ENCODE assay signal across 1 cellular context in the genomic region with DNA sequence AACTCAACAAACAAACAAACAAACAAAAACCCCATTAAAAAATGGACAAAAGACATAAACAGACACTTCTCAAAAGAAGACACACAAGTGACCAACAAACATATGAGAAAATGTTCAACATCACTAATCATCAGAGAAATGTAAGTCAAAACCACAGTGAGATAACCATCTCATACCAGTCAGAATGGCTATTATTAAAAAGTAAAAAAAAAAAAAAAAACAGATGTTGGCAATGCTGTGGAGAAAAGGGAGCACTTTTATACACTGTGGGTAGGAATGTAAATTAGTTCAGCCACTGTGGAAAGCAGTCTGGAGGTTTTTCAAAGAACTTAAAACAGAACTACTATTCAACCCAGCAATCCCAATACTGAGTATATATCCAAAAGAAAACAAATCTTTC.
TF ChIP-seq lines count a peak whose summit lies in the region.

No MANE protein-coding gene starts in this region.

TF ChIP-seq in SK-N-SH treated with all-trans-retinoic acid at 6 μM for 48 hours, 23 proteins besides CTCF, POLR2A, EP300 and RAD21 (continued from another document):
- TF ChIP-seq, protein P1, sequence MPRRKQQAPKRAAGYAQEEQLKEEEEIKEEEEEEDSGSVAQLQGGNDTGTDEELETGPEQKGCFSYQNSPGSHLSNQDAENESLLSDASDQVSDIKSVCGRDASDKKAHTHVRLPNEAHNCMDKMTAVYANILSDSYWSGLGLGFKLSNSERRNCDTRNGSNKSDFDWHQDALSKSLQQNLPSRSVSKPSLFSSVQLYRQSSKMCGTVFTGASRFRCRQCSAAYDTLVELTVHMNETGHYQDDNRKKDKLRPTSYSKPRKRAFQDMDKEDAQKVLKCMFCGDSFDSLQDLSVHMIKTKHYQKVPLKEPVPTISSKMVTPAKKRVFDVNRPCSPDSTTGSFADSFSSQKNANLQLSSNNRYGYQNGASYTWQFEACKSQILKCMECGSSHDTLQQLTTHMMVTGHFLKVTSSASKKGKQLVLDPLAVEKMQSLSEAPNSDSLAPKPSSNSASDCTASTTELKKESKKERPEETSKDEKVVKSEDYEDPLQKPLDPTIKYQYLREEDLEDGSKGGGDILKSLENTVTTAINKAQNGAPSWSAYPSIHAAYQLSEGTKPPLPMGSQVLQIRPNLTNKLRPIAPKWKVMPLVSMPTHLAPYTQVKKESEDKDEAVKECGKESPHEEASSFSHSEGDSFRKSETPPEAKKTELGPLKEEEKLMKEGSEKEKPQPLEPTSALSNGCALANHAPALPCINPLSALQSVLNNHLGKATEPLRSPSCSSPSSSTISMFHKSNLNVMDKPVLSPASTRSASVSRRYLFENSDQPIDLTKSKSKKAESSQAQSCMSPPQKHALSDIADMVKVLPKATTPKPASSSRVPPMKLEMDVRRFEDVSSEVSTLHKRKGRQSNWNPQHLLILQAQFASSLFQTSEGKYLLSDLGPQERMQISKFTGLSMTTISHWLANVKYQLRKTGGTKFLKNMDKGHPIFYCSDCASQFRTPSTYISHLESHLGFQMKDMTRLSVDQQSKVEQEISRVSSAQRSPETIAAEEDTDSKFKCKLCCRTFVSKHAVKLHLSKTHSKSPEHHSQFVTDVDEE (CRISPR knock-in tag; IDR thresholded peaks at IDR 0.05), result no peak
- TF ChIP-seq ISL1 (CRISPR knock-in tag; IDR thresholded peaks at IDR 0.05) (no peak), ZNF565 (CRISPR knock-in tag; conservative IDR thresholded peaks at IDR 0.05; ENCODE audit: low read depth) (no peak), ZFP30 (CRISPR knock-in tag; IDR thresholded peaks at IDR 0.05) (no peak), TCF4 (CRISPR knock-in tag; IDR thresholded peaks at IDR 0.05; ENCODE audit: borderline replicate concordance) (no peak), OSR1 (CRISPR knock-in tag; IDR thresholded peaks at IDR 0.05) (no peak), ZNF8 (CRISPR knock-in tag; IDR thresholded peaks at IDR 0.05) (no peak), ZNF70 (CRISPR knock-in tag; IDR thresholded peaks at IDR 0.05) (no peak), ZC3H10 (CRISPR knock-in tag; IDR thresholded peaks at IDR 0.05) (no peak), TOX (CRISPR knock-in tag; IDR thresholded peaks at IDR 0.05; ENCODE audit: borderline replicate concordance) (no peak)
- TF ChIP-seq, protein P2, sequence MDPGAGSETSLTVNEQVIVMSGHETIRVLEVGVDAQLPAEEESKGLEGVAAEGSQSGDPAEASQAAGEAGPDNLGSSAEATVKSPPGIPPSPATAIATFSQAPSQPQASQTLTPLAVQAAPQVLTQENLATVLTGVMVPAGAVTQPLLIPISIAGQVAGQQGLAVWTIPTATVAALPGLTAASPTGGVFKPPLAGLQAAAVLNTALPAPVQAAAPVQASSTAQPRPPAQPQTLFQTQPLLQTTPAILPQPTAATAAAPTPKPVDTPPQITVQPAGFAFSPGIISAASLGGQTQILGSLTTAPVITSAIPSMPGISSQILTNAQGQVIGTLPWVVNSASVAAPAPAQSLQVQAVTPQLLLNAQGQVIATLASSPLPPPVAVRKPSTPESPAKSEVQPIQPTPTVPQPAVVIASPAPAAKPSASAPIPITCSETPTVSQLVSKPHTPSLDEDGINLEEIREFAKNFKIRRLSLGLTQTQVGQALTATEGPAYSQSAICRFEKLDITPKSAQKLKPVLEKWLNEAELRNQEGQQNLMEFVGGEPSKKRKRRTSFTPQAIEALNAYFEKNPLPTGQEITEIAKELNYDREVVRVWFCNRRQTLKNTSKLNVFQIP (CRISPR knock-in tag; IDR thresholded peaks at IDR 0.05; ENCODE audit: borderline replicate concordance, low read depth), result no peak
- TF ChIP-seq, protein P3, sequence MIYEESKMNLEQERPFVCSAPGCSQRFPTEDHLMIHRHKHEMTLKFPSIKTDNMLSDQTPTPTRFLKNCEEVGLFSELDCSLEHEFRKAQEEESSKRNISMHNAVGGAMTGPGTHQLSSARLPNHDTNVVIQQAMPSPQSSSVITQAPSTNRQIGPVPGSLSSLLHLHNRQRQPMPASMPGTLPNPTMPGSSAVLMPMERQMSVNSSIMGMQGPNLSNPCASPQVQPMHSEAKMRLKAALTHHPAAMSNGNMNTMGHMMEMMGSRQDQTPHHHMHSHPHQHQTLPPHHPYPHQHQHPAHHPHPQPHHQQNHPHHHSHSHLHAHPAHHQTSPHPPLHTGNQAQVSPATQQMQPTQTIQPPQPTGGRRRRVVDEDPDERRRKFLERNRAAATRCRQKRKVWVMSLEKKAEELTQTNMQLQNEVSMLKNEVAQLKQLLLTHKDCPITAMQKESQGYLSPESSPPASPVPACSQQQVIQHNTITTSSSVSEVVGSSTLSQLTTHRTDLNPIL (CRISPR knock-in tag; IDR thresholded peaks at IDR 0.05; ENCODE audit: low read depth), result no peak
